9 cellular contexts compared by ENCODE assay signal in the genomic region with DNA sequence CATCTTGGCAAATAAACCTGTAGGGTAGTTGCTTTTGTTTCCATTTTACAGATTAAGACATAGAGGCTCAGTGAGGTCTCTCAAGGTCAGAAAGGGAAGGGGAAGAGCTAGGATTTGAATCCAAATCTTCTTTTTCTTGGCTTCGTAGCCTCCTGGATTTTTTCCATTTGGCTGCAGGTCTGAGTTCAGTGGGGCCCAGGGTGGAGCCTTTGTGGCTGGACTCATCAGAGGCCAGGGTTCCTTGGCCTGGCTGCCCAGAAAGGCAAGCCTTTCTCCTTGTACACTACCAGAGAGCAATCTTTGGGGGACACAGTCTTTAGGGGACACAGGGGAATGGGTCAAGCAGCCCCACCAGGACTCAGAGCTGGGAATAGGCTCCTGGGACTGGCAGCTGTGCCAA. TPM values are rescaled to one million over a fixed set of nuclear protein-coding genes. Genes with fewer than 3 reads are reported as not detected.
A peak's percentile ranks its signal among the peaks of the same experiment; 100 is the strongest.
DNase-seq lines count a peak whose midpoint lies in the region; ATAC-seq and TF ChIP-seq lines count a peak whose summit lies in the region.
"Had no signal": no experiment of that assay in that cellular context is flagged by ENCODE, and none has a peak within 500 bp of the region (broad histone marks: within the 10 kb centered on the region; RNA-seq: fewer than 3 reads in every experiment).

No MANE protein-coding gene starts in this region.

- no peaks in the 10 kb centered on the region for H3K9me3 Mint-ChIP-seq in activated CD8-positive, alpha-beta T cell treated with anti-CD3 and anti-CD28 coated beads, Interleukin-2, amount 10 ng/mL, durations not matched to agents 7 days and 5 days (ENCODE audit: insufficient read depth)
- H3K9me3 Mint-ChIP-seq in stimulated activated effector memory CD8-positive, alpha-beta T cell treated with anti-CD3 and anti-CD28 coated beads, Interleukin-12 subunit alpha, Interleukin-12 subunit beta, amount 100 ng/mL, for 72 hours: no peaks in the 10 kb centered on the region

- POLR2A ChIA-PET in activated CD8-positive, alpha-beta T cell treated with anti-CD3 and anti-CD28 coated beads, Interleukin-2, amount 10 ng/mL, durations not matched to agents 7 days and 5 days (lab: Charles Lee): interaction anchor here (0.9 to 1.7 kb wide), 4 partner anchors 21 to 93 kb away, joined by 3 to 5 read pairs (median 4); no protein-coding TSS in a partner anchor

- peak overlapping the region; percentile 77 for H3K27ac Mint-ChIP-seq in activated CD8-positive, alpha-beta T cell treated with anti-CD3 and anti-CD28 coated beads, Interleukin-2, amount 10 ng/mL, durations not matched to agents 7 days and 5 days
- H3K27ac Mint-ChIP-seq in stimulated activated effector memory CD8-positive, alpha-beta T cell treated with anti-CD3 and anti-CD28 coated beads, Interleukin-12 subunit alpha, Interleukin-12 subunit beta, amount 100 ng/mL, for 72 hours: peak overlapping the region; percentile 100

- H3K4me1 Mint-ChIP-seq in activated CD8-positive, alpha-beta T cell treated with anti-CD3 and anti-CD28 coated beads, Interleukin-2, amount 10 ng/mL, durations not matched to agents 7 days and 5 days (ENCODE audit: low read depth): peaks cover 54% of the 10 kb centered on the region
- H3K4me1 Mint-ChIP-seq in stimulated activated effector memory CD8-positive, alpha-beta T cell treated with anti-CD3 and anti-CD28 coated beads, Interleukin-12 subunit alpha, Interleukin-12 subunit beta, amount 100 ng/mL, for 72 hours: peaks cover 56% of the 10 kb centered on the region

- peaks cover 37% of the 10 kb centered on the region for H3K4me1 ChIP-seq in DND-41 (ENCODE audit: insufficient read depth, low read length)

- H2AFZ ChIP-seq in DND-41 (ENCODE audit: low read depth, low read length): peak overlapping the region; percentile 41; the same call in 1 of the 2 replicates

- no peaks in the 10 kb centered on the region for H3K9me3 ChIP-seq in DND-41 (ENCODE audit: insufficient read depth, low read length, severe bottlenecking)
- H3K9me3 ChIP-seq: SJSA1 had no signal

- no peaks in the 10 kb centered on the region for H3K36me3 ChIP-seq in DND-41 (ENCODE audit: insufficient read depth, low read length)
- H3K36me3 ChIP-seq: SJSA1 had no signal

- H3K4me2 ChIP-seq in DND-41 (ENCODE audit: insufficient read depth, low read length): peak overlapping the region; percentile 59

- DNase-seq in DND-41 (no peak), Right ventricle myocardium superior (peak; percentile 71), activated gamma-delta T cell treated with Interleukin-2 at 50 U/mL for 16 hours (no peak), NCI-H526 treated with DMSO at 0.1 percent for 48 hours (lab: John Stamatoyannopoulos, UW) (no peak), T-helper 1 cell (no peak)
- no peak for DNase-seq in activated CD8-positive, alpha-beta T cell treated with anti-CD3 and anti-CD28 coated beads, Interleukin-2, amount 10 ng/mL, durations not matched to agents 7 days and 5 days
- no peak for DNase-seq in stimulated activated effector memory CD8-positive, alpha-beta T cell treated with anti-CD3 and anti-CD28 coated beads, Interleukin-12 subunit alpha, Interleukin-12 subunit beta, amount 100 ng/mL, for 72 hours (ENCODE audit: low spot score in 2 of 2)

- H3K9ac ChIP-seq in DND-41 (ENCODE audit: low read depth, low read length): peak overlapping the region; percentile 48; the same call in 1 of the 2 replicates

- no peaks in the 10 kb centered on the region for H3K36me3 Mint-ChIP-seq in activated CD8-positive, alpha-beta T cell treated with anti-CD3 and anti-CD28 coated beads, Interleukin-2, amount 10 ng/mL, durations not matched to agents 7 days and 5 days (ENCODE audit: low read depth)
- H3K36me3 Mint-ChIP-seq in stimulated activated effector memory CD8-positive, alpha-beta T cell treated with anti-CD3 and anti-CD28 coated beads, Interleukin-12 subunit alpha, Interleukin-12 subunit beta, amount 100 ng/mL, for 72 hours: peaks cover 4% of the 10 kb centered on the region

- H3K27me3 ChIP-seq in DND-41 (ENCODE audit: insufficient read depth, low read length, poor library complexity): no peaks in the 10 kb centered on the region
- H3K27me3 ChIP-seq: SJSA1 had no signal

- no peaks in the 10 kb centered on the region for H3K79me2 ChIP-seq in DND-41 (ENCODE audit: insufficient read depth, low read length)

- no peaks in the 10 kb centered on the region for H4K20me1 ChIP-seq in DND-41 (ENCODE audit: insufficient read depth, low read length)

- ATAC-seq in DND-41 (ENCODE audit: insufficient read depth, low read depth) (no peak), Right ventricle myocardium superior (ENCODE audit: poor library complexity) (peak; percentile 47), GM18519 (IDR thresholded peaks at IDR 0.05; ENCODE audit: low FRiP score, unreplicated experiment) (no peak)
- no peak for ATAC-seq in activated CD8-positive, alpha-beta T cell treated with anti-CD3 and anti-CD28 coated beads, Interleukin-2, amount 10 ng/mL, durations not matched to agents 7 days and 5 days
- no peak for ATAC-seq in stimulated activated effector memory CD8-positive, alpha-beta T cell treated with anti-CD3 and anti-CD28 coated beads, Interleukin-12 subunit alpha, Interleukin-12 subunit beta, amount 100 ng/mL, for 72 hours

- H3K27ac ChIP-seq in DND-41 (ENCODE audit: low read length): peak overlapping the region; percentile 78
- H3K27ac ChIP-seq: SJSA1 had no signal

- CTCF ChIA-PET in activated CD8-positive, alpha-beta T cell treated with anti-CD3 and anti-CD28 coated beads, Interleukin-2, amount 10 ng/mL, durations not matched to agents 7 days and 5 days (lab: Charles Lee): interaction anchor here (0.6 to 7.2 kb wide), 23 partner anchors 9 to 342 kb away, joined by 3 to 66 read pairs (median 5); a partner anchor contains a TSS

- peak overlapping the region in 1 of 2 experiments; percentile 24; a peak in 1 of 4 replicates for H3K4me3 ChIP-seq in DND-41 (ENCODE audit: low read depth in 1 of 2, low read length in 2 of 2)
- H3K4me3 ChIP-seq: SJSA1 had no signal

- no peak for TF ChIP-seq CTCF in DND-41 (IDR thresholded peaks at IDR 0.05; ENCODE audit: borderline replicate concordance, extremely low read depth, low read length, poor library complexity, severe bottlenecking)

- peaks cover 8% of the 10 kb centered on the region for H3K27me3 Mint-ChIP-seq in activated CD8-positive, alpha-beta T cell treated with anti-CD3 and anti-CD28 coated beads, Interleukin-2, amount 10 ng/mL, durations not matched to agents 7 days and 5 days (ENCODE audit: low read depth)

- intact Hi-C loops in Right ventricle myocardium superior (cut with DNase I): loop anchor here (5.0 kb wide), 1 partner anchor 180 kb away; no protein-coding TSS in a partner anchor

- H3K4me3 Mint-ChIP-seq in activated CD8-positive, alpha-beta T cell treated with anti-CD3 and anti-CD28 coated beads, Interleukin-2, amount 10 ng/mL, durations not matched to agents 7 days and 5 days: no peak overlapping the region
- H3K4me3 Mint-ChIP-seq in stimulated activated effector memory CD8-positive, alpha-beta T cell treated with anti-CD3 and anti-CD28 coated beads, Interleukin-12 subunit alpha, Interleukin-12 subunit beta, amount 100 ng/mL, for 72 hours: peak overlapping the region; percentile 48

RNA-seq across cellular contexts. Expression of a gene that starts 10.5 kb away (rescaled TPM):
- total RNA-seq in activated CD8-positive, alpha-beta T cell treated with anti-CD3 and anti-CD28 coated beads, Interleukin-2, amount 10 ng/mL, durations not matched to agents 7 days and 5 days: 10 to 100 TPM; 51.6 to 52.9 TPM
- total RNA-seq in Right ventricle myocardium superior: 2.2 TPM

Comparison
In these comparisons a context has a peak if more than half of its experiments do, and no peak if none do; other contexts are left out.
1. RNA of a gene that starts 10.5 kb away (total RNA-seq): 51.6 to 52.9 TPM in activated CD8-positive, alpha-beta T cell treated with anti-CD3 and anti-CD28 coated beads, Interleukin-2, amount 10 ng/mL, durations not matched to agents 7 days and 5 days; 2.2 TPM in Right ventricle myocardium superior (single experiment); every median in the first group is over 10 times any median in the second.